In the genomic region with DNA sequence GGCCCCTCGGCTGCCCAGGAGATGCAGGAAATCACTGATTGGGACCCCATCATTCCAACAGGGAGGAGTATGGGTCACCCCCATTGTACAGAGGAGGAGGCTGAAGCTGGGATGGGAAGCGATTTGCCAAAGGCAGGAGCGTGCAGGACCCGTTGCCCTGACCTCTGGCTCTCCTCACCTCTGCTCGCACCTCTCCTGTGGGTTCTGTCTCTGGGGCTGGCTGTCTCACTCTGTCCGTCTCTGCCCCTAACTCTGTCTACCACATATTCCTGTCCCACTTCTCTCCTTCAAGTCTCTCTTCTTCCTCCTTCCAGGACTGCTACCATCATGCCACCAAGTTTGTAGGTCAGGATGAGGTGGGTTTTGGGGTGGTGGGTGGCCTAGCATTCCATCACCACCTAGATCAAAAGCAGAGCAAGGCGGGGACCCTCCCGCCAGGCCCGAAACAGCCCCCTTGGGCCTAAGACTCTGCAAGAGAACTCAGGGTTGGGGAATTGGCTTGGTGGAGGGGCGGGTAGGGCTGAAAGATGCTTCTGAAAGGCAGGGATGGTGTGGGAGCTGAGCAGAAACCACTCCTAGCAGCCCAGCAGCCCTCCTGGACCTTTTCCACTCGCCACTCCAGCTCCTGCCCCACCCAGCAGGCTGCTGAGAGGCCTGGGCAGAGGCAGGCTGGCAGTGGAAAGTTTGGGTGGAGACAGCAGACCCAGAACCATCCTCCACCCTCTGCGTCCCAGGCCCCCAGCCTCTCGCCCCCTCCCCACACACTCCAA, we compare ENCODE assay signal across 1 cellular context.
TF ChIP-seq lines count a peak whose summit lies in the region.

No MANE protein-coding gene starts in this region.

TF ChIP-seq in IMR-90, 13 proteins besides CTCF, POLR2A, EP300 and RAD21:
- no peak for TF ChIP-seq FOS (IDR thresholded peaks at IDR 0.05; ENCODE audit: low read depth, low read length)
- TF ChIP-seq RFX5 (IDR thresholded peaks at IDR 0.05; ENCODE audit: low read depth, low read length), result no peak
- TF ChIP-seq CHD1 (IDR thresholded peaks at IDR 0.05; ENCODE audit: low read depth, low read length), result no peak
- TF ChIP-seq CEBPB (IDR thresholded peaks at IDR 0.05; ENCODE audit: low read depth, low read length), result no peak
- no peak for TF ChIP-seq MXI1 (IDR thresholded peaks at IDR 0.05; ENCODE audit: borderline replicate concordance, low read depth, low read length)
- TF ChIP-seq MAZ (IDR thresholded peaks at IDR 0.05; ENCODE audit: borderline replicate concordance, low read depth, low read length), result no peak
- TF ChIP-seq BHLHE40 (IDR thresholded peaks at IDR 0.05; ENCODE audit: low read depth, low read length), result no peak
- no peak for TF ChIP-seq MAFK (IDR thresholded peaks at IDR 0.05; ENCODE audit: low read depth, low read length)
- TF ChIP-seq, protein P1, sequence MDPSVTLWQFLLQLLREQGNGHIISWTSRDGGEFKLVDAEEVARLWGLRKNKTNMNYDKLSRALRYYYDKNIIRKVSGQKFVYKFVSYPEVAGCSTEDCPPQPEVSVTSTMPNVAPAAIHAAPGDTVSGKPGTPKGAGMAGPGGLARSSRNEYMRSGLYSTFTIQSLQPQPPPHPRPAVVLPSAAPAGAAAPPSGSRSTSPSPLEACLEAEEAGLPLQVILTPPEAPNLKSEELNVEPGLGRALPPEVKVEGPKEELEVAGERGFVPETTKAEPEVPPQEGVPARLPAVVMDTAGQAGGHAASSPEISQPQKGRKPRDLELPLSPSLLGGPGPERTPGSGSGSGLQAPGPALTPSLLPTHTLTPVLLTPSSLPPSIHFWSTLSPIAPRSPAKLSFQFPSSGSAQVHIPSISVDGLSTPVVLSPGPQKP (IDR thresholded peaks at IDR 0.05; ENCODE audit: borderline replicate concordance, low read depth, low read length), result no peak
- TF ChIP-seq RCOR1 (IDR thresholded peaks at IDR 0.05; ENCODE audit: insufficient replicate concordance, low read length), result no peak
- TF ChIP-seq, protein P2, sequence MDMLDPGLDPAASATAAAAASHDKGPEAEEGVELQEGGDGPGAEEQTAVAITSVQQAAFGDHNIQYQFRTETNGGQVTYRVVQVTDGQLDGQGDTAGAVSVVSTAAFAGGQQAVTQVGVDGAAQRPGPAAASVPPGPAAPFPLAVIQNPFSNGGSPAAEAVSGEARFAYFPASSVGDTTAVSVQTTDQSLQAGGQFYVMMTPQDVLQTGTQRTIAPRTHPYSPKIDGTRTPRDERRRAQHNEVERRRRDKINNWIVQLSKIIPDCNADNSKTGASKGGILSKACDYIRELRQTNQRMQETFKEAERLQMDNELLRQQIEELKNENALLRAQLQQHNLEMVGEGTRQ (IDR thresholded peaks at IDR 0.05; ENCODE audit: low read depth, low read length), result no peak
- no peak for TF ChIP-seq NFE2L2 (IDR thresholded peaks at IDR 0.05; ENCODE audit: low read depth, low read length)
- TF ChIP-seq SMC3 (IDR thresholded peaks at IDR 0.05; ENCODE audit: low read depth, low read length), result no peak
